ENCODE assay signal across 30 cellular contexts in genomic region chr12:51817027-51817953, GRCh38. TPM values are rescaled to one million over a fixed set of nuclear protein-coding genes. Genes with fewer than 3 reads are reported as not detected.
DNase-seq lines count a peak whose midpoint lies in the region; ATAC-seq and TF ChIP-seq lines count a peak whose summit lies in the region.
"Had no signal": no experiment of that assay in that cellular context is flagged by ENCODE, and none has a peak within 500 bp of the region (broad histone marks: within the 10 kb centered on the region; RNA-seq: fewer than 3 reads in every experiment).

No MANE protein-coding gene starts in this region.

- DNase-seq in activated naive CD8-positive, alpha-beta T cell treated with anti-CD3 and anti-CD28 coated beads for 36 hours, result no peak
- DNase-seq in amniotic epithelial cell (ENCODE audit: low read depth) (peak; percentile 37), immature natural killer cell (no peak), upper lobe of right lung (peak; percentile 15), pons (ENCODE audit: low spot score) (no peak), aorta (no peak)
- no peak for DNase-seq in activated CD8-positive, alpha-beta memory T cell treated with anti-CD3 and anti-CD28 coated beads, Interleukin-2, amount 50 U/mL, for 48 hours
- DNase-seq: activated CD4-positive, alpha-beta T cell treated with anti-CD3 and anti-CD28 coated beads, Interleukin-2, amount 10 ng/mL, durations not matched to agents 24 days and 14 days; activated naive CD4-positive, alpha-beta T cell; activated T-cell treated with anti-CD3 and anti-CD28 coated beads, Interleukin-2, amount 50 U/mL, for 48 hours; amniotic stem cell; C1 segment of cervical spinal cord; esophagus squamous epithelium; H9; MG63; midbrain; naive thymus-derived CD4-positive, alpha-beta T cell; NCI-H2081 treated with DMSO at 0.1 percent for 48 hours; occipital lobe; SHP77; stimulated activated CD4-positive, alpha-beta T cell treated with anti-CD3 and anti-CD28 coated beads, Interleukin-1b, Interleukin-23, amount 100 ng/mL, for 48 hours; stomach; SW 1271; T-helper 9 cell had no signal

- H3K27me3 Mint-ChIP-seq in activated naive CD8-positive, alpha-beta T cell, result no peaks in the 10 kb centered on the region
- H3K27me3 Mint-ChIP-seq in activated naive CD8-positive, alpha-beta T cell treated with anti-CD3 and anti-CD28 coated beads for 36 hours, result peaks cover 7% of the 10 kb centered on the region
- H3K27me3 Mint-ChIP-seq in immature natural killer cell (ENCODE audit: low read depth in 3 of 3), result peaks cover 2 to 5% (median 4%) of the 10 kb centered on the region in 3 donors

- intact Hi-C loops in upper lobe of right lung (cut with DNase I) (no loop called here), aorta (cut with DNase I) (loop anchor here in 1 of 2 donors (10.0 kb wide), 1 partner anchor 282 kb away; no protein-coding TSS in a partner anchor)

- H3K27ac ChIP-seq in upper lobe of right lung (no peak overlapping the region), aorta (ENCODE audit: low read depth in 1 of 2, low read length in 2 of 2) (no peak overlapping the region)
- H3K27ac ChIP-seq: esophagus squamous epithelium, stomach, transverse colon had no signal

- H3K9me3 ChIP-seq in upper lobe of right lung (no peaks in the 10 kb centered on the region), aorta (ENCODE audit: control insufficient read depth, low read length) (no peaks in the 10 kb centered on the region)
- H3K9me3 ChIP-seq: esophagus squamous epithelium, MG63, stomach, transverse colon had no signal

- no peak overlapping the region for H3K27ac Mint-ChIP-seq in activated naive CD8-positive, alpha-beta T cell
- H3K27ac Mint-ChIP-seq in activated naive CD8-positive, alpha-beta T cell treated with anti-CD3 and anti-CD28 coated beads for 36 hours, result no peak overlapping the region
- H3K27ac Mint-ChIP-seq in immature natural killer cell, result peak overlapping the region in 1 of 6 donors; percentile 71
- H3K27ac Mint-ChIP-seq: activated CD4-positive, alpha-beta T cell treated with anti-CD3 and anti-CD28 coated beads, Interleukin-2, amount 10 ng/mL, durations not matched to agents 24 days and 14 days; dendritic cell treated with granulocyte-macrophage colony-stimulating factor and Interleukin-4, amounts not matched to agents 40 ng/mL and 50 ng/mL, for 4 days; H9 had no signal

- no peak for TF ChIP-seq CTCF in upper lobe of right lung (IDR thresholded peaks at IDR 0.05)

- H3K36me3 Mint-ChIP-seq in activated naive CD8-positive, alpha-beta T cell, result no peaks in the 10 kb centered on the region
- H3K36me3 Mint-ChIP-seq in activated naive CD8-positive, alpha-beta T cell treated with anti-CD3 and anti-CD28 coated beads for 36 hours, result no peaks in the 10 kb centered on the region
- H3K36me3 Mint-ChIP-seq in immature natural killer cell, result no peaks in the 10 kb centered on the region

- H3K9me3 Mint-ChIP-seq in activated naive CD8-positive, alpha-beta T cell (ENCODE audit: low read depth), result no peaks in the 10 kb centered on the region
- H3K9me3 Mint-ChIP-seq in activated naive CD8-positive, alpha-beta T cell treated with anti-CD3 and anti-CD28 coated beads for 36 hours, result no peaks in the 10 kb centered on the region
- no peaks in the 10 kb centered on the region for H3K9me3 Mint-ChIP-seq in immature natural killer cell
- H3K9me3 Mint-ChIP-seq: activated CD4-positive, alpha-beta T cell treated with anti-CD3 and anti-CD28 coated beads, Interleukin-2, amount 10 ng/mL, durations not matched to agents 24 days and 14 days; dendritic cell treated with granulocyte-macrophage colony-stimulating factor and Interleukin-4, amounts not matched to agents 40 ng/mL and 50 ng/mL, for 4 days; H9 had no signal

- H3K36me3 ChIP-seq in upper lobe of right lung (no peaks in the 10 kb centered on the region), aorta (ENCODE audit: control insufficient read depth in 1 of 2, insufficient read depth in 2 of 2, low read length in 1 of 2) (no peaks in the 10 kb centered on the region)
- H3K36me3 ChIP-seq: esophagus squamous epithelium, MG63, stomach, transverse colon had no signal

- H3K4me1 ChIP-seq in upper lobe of right lung (peaks cover 10% of the 10 kb centered on the region), aorta (ENCODE audit: control insufficient read depth in 1 of 2, insufficient read depth in 2 of 2, low read length in 2 of 2) (no peaks in the 10 kb centered on the region)

- peak overlapping the region; percentile 21 for H3K4me3 Mint-ChIP-seq in activated naive CD8-positive, alpha-beta T cell
- no peak overlapping the region for H3K4me3 Mint-ChIP-seq in activated naive CD8-positive, alpha-beta T cell treated with anti-CD3 and anti-CD28 coated beads for 36 hours
- peak overlapping the region in 4 of 5 donors; percentile 21 to 50 (median 38) for H3K4me3 Mint-ChIP-seq in immature natural killer cell
- H3K4me3 Mint-ChIP-seq: activated CD4-positive, alpha-beta T cell treated with anti-CD3 and anti-CD28 coated beads, Interleukin-2, amount 10 ng/mL, durations not matched to agents 24 days and 14 days; dendritic cell treated with granulocyte-macrophage colony-stimulating factor and Interleukin-4, amounts not matched to agents 40 ng/mL and 50 ng/mL, for 4 days; H9 had no signal

- 91 to 93% methylated on average over 10 of the region's 10 CpGs for WGBS in aorta, 2 donors

- H3K27me3 ChIP-seq in upper lobe of right lung, result peaks cover 3% of the 10 kb centered on the region
- H3K27me3 ChIP-seq in aorta (ENCODE audit: control insufficient read depth in 1 of 2, insufficient read depth in 2 of 2, low read length in 1 of 2), result peaks cover 0 to 3% of the 10 kb centered on the region in 2 donors
- H3K27me3 ChIP-seq: MG63 had no signal

- H3K4me3 ChIP-seq in upper lobe of right lung (no peak overlapping the region), aorta (ENCODE audit: low read length in 2 of 2) (no peak overlapping the region)
- H3K4me3 ChIP-seq: esophagus squamous epithelium, MG63, skin epidermis, stomach, transverse colon had no signal

- ATAC-seq in upper lobe of right lung (no peak), aorta (ENCODE audit: low FRiP score) (no peak)
- ATAC-seq: naive thymus-derived CD4-positive, alpha-beta T cell had no signal

- peaks cover 18% of the 10 kb centered on the region for H3K4me1 Mint-ChIP-seq in activated naive CD8-positive, alpha-beta T cell (ENCODE audit: low read depth)
- peaks cover 22% of the 10 kb centered on the region for H3K4me1 Mint-ChIP-seq in activated naive CD8-positive, alpha-beta T cell treated with anti-CD3 and anti-CD28 coated beads for 36 hours
- peaks cover 20 to 21% of the 10 kb centered on the region in 2 donors for H3K4me1 Mint-ChIP-seq in immature natural killer cell

RNA-seq across cellular contexts. Expression of gene FIGNL2, which starts 31.2 kb away (rescaled TPM):
- total RNA-seq in activated naive CD8-positive, alpha-beta T cell treated with anti-CD3 and anti-CD28 coated beads for 36 hours, result under 1 TPM; 0.29 to 0.40 TPM
- polyA plus RNA-seq in immature natural killer cell (under 1 TPM in 1 of 3 donors, not detected in 2; 0.07 TPM), aorta (under 1 TPM in 1 of 2 donors, not detected in 1; 0.08 TPM)
- total RNA-seq in upper lobe of right lung (1.5 TPM), aorta (1 to 10 TPM; 1.0 to 2.1 TPM)
- total RNA-seq: Daoy, transverse colon had no signal
- polyA plus RNA-seq: keratinocyte had no signal

Comparison
In these comparisons a context has a peak if more than half of its experiments do, and no peak if none do; other contexts are left out.
1. DNase-seq: peak in amniotic epithelial cell (single experiment) and upper lobe of right lung (single experiment); none in activated naive CD8-positive, alpha-beta T cell treated with anti-CD3 and anti-CD28 coated beads for 36 hours (single experiment), immature natural killer cell (0 of 3), pons (single experiment), aorta (0 of 2) and activated CD8-positive, alpha-beta memory T cell treated with anti-CD3 and anti-CD28 coated beads, Interleukin-2, amount 50 U/mL, for 48 hours (single experiment).